8 cellular contexts compared by ENCODE assay signal in the genomic region with DNA sequence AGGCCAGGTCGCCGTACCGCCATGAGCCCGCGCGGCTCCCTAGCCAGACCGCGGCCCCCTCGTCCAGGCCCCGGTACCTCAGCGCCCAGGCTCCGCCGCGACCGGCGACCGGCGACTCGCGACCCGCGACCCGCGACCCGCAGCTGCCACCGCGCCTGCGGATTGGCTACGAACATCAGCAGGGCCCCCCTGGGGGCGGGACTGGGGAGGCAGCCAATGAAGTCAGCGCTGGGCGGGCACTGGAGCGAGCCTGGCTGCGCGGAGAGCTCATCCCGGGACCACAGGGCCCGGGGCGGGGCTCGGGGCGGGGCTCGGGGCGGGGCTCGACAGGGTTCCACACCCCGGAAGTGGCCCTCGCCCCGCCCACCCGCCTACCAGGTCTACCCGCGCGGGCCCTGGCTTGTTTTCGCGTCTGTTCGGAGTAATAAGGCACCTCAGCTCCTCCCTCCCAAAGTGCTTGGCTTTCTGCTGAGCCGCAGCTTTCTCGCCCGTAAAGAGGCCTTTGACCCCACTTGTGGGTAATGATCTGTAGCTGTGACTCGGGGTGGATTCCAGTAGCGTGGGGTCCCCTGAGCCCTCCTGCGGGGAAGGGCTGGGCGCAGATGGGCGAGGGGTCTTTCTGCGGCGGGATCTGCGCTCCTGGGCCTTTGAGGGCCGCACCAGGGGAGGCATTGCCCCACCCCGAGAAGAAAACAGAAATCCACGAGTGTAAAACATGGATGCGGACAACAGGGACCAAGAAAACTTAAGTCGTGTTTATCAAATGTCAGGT. TPM values are rescaled to one million over a fixed set of nuclear protein-coding genes. Genes with fewer than 3 reads are reported as not detected.
A peak's percentile ranks its signal among the peaks of the same experiment; 100 is the strongest.
DNase-seq lines count a peak whose midpoint lies in the region; ATAC-seq and TF ChIP-seq lines count a peak whose summit lies in the region.

LYSMD4 (minus strand) TSS at position 170 of the 772 bp plus-strand sequence. CDS start 1,438 bp downstream, outside the sequence.

- peak within 1 kb of the TSS; percentile 7 for H2BK5ac ChIP-seq in trophoblast cell (ENCODE audit: low read depth, low read length, poor library complexity)

- no peaks in the 10 kb centered on the region for H3K9me3 ChIP-seq in trophoblast cell (ENCODE audit: insufficient read depth, low read depth, low read length)
- H3K9me3 ChIP-seq in tibial nerve = no peaks in the 10 kb centered on the region

- peak within 1 kb of the TSS; percentile 13 for H2BK120ac ChIP-seq in trophoblast cell (ENCODE audit: insufficient read depth, low read length, poor library complexity)

- DNase-seq in GM13977 (ENCODE audit: low spot score) (peak; percentile 99), NCI-H1436 (lab: John Stamatoyannopoulos, UW) (peak; percentile 83), SW 1271 (lab: John Stamatoyannopoulos, UW) (peak; percentile 77 to 95), cardiac septum (ENCODE audit: low spot score) (peak; percentile 99), trophoblast cell (peak; percentile 97), tibial nerve (ENCODE audit: low spot score in 2 of 2) (peak; percentile 98 to 99)
- peak; percentile 98 for DNase-seq in activated naive CD8-positive, alpha-beta T cell treated with anti-CD3 and anti-CD28 coated beads, Interleukin-2, amount 50 U/mL, for 16 hours (ENCODE audit: low read depth, low spot score)

- peak within 1 kb of the TSS; percentile 46 for H3K9ac ChIP-seq in trophoblast cell (ENCODE audit: low read length)

- intact Hi-C loops in cardiac septum (cut with DNase I) = loop anchor here (10.0 kb wide), 1 partner anchor 629 kb away; the partner anchor contains the start of gene SYNM

- H3K4ac ChIP-seq in trophoblast cell (ENCODE audit: low read depth, low read length) = no peak within 1 kb of the TSS

- peak; percentile 99 for ATAC-seq in HG02852 (IDR thresholded peaks at IDR 0.05; ENCODE audit: unreplicated experiment)

- peak within 1 kb of the TSS; percentile 92 for H3K4me2 ChIP-seq in trophoblast cell (ENCODE audit: low read length)

- no peak within 1 kb of the TSS for H2AK5ac ChIP-seq in trophoblast cell (ENCODE audit: low read length)

- peaks cover 4% of the 10 kb centered on the region for H3K79me2 ChIP-seq in trophoblast cell (ENCODE audit: control insufficient read depth, insufficient read depth, low read length, poor library complexity)

- H3K27me3 ChIP-seq in trophoblast cell (ENCODE audit: insufficient read depth, low read length) (no peaks in the 10 kb centered on the region), tibial nerve (no peaks in the 10 kb centered on the region)

- peaks cover 8% of the 10 kb centered on the region for H3K79me1 ChIP-seq in trophoblast cell (ENCODE audit: low read length)

- H3K4me1 ChIP-seq in trophoblast cell (ENCODE audit: control insufficient read depth in 1 of 2, insufficient read depth in 2 of 2, low read length in 2 of 2) (peaks cover 4 to 8% of the 10 kb centered on the region in 2 experiments), tibial nerve (peaks cover 0 to 26% (median 8%) of the 10 kb centered on the region in 4 donors)

- peak within 1 kb of the TSS; percentile 98 for H4K8ac ChIP-seq in trophoblast cell (ENCODE audit: low read depth, low read length)

- WGBS in trophoblast cell (ENCODE audit: extremely low coverage, insufficient coverage, insufficient read length) = no CpG with 5 or more reads among the region's 69 CpGs
- WGBS in tibial nerve, 2 donors = 14 to 58% methylated on average over 14 to 45 of the region's 69 CpGs

- H3K36me3 ChIP-seq in trophoblast cell (ENCODE audit: control insufficient read depth in 1 of 2, insufficient read depth in 2 of 2, low read length in 2 of 2) (peaks cover 3 to 5% of the 10 kb centered on the region in 2 experiments), tibial nerve (peaks cover 0 to 12% (median 0%) of the 10 kb centered on the region in 3 donors)

- peak within 1 kb of the TSS; percentile 49 for H4K12ac ChIP-seq in trophoblast cell (ENCODE audit: low read depth, low read length)

- TF ChIP-seq CTCF in GM13977 (IDR thresholded peaks at IDR 0.05; ENCODE audit: extremely low read depth, insufficient read depth, missing control alignments) (no peak), tibial nerve (IDR thresholded peaks at IDR 0.05) (peak in 2 of 5 experiments; percentile 34 to 41)

- H4K91ac ChIP-seq in trophoblast cell (ENCODE audit: low read depth, low read length) = peak within 1 kb of the TSS; percentile 74

- H3K14ac ChIP-seq in trophoblast cell (ENCODE audit: low read length) = peak within 1 kb of the TSS; percentile 23

- H2BK12ac ChIP-seq in trophoblast cell (ENCODE audit: low read length) = no peak within 1 kb of the TSS

- in situ Hi-C loops in GM13977 (cut with MboI; ENCODE audit: low pct_unique_long_range_greater_than_20kb, low sequenced_read_pairs, unreplicated experiment) = no loop called here

- no peak within 1 kb of the TSS for H3K23ac ChIP-seq in trophoblast cell (ENCODE audit: low read length)

- H3K27ac ChIP-seq in trophoblast cell (ENCODE audit: low read depth, low read length) (no peak within 1 kb of the TSS), tibial nerve (peak within 1 kb of the TSS; percentile 81 to 97 (median 92))

- peak in 1 of 2 donors; percentile 69 for TF ChIP-seq EP300 in tibial nerve (IDR thresholded peaks at IDR 0.05)

- peak; percentile 65 to 88 for TF ChIP-seq POLR2A in tibial nerve (IDR thresholded peaks at IDR 0.05)

- peak within 1 kb of the TSS; percentile 18 for H3K18ac ChIP-seq in trophoblast cell (ENCODE audit: low read length)

- H2AFZ ChIP-seq in trophoblast cell (ENCODE audit: insufficient read depth, low read length, poor library complexity) = peak within 1 kb of the TSS; percentile 71

- H3K4me3 ChIP-seq in trophoblast cell (ENCODE audit: low read depth, low read length) (peak within 1 kb of the TSS; percentile 87), tibial nerve (peak within 1 kb of the TSS; percentile 79 to 97 (median 90))

RNA-seq across cellular contexts. Expression of gene LYSMD4, which starts in this region (rescaled TPM):
- 12.7 TPM for total RNA-seq in cardiac septum
- 3.6 and 4.1 TPM in 2 replicates for polyA plus RNA-seq in trophoblast cell (2013)
- total RNA-seq in tibial nerve = 10 to 100 TPM; 13.6 to 21.0 (median 17.4) TPM
